11 cellular contexts compared by ENCODE assay signal in the genomic region with DNA sequence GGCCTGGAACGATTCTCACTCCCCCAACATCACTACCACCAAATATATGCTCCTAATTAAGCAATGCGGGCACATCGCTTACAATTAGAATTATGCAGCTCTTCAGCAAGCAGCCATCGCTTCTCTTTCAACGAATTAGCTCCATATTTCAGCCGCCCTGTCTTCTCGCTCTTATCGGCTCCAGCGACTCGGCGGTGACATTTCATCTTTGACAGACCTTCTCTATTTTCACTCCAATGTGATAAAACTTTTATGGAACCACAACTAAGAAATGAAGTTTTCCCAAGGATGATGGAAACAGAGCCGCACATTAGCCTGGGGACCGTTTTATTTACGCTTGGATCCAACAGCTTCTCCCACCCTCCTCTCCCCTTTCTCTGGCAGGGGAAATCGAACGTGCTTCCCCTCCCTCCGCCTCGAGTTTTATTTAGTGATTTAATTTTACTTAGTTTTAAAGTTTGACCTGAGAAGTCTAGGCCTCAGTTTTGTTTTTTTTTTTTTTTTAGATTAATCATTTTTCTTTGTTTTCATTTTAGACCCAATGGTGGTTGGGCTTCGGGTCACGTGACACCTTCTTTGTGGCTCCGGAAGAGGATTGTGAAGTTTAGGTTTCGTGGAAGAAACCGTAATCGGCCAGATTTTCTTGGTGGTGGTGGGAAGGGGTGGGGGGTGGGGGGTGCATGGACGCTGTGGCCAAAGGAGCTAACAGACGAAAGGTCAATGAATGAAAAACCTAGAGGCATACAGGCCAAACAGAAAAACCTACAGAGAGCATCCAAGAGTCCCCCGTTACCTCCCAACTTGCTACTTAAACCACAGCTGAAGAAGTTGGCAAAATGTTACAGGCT. TPM values are rescaled to one million over a fixed set of nuclear protein-coding genes. Genes with fewer than 3 reads are reported as not detected.
A peak's percentile ranks its signal among the peaks of the same experiment; 100 is the strongest.
DNase-seq lines count a peak whose midpoint lies in the region; ATAC-seq and TF ChIP-seq lines count a peak whose summit lies in the region.
"Had no signal": no experiment of that assay in that cellular context is flagged by ENCODE, and none has a peak within 500 bp of the region (broad histone marks: within the 10 kb centered on the region; RNA-seq: fewer than 3 reads in every experiment).

No MANE protein-coding gene starts in this region.

- H3K36me3 ChIP-seq in smooth muscle cell (ENCODE audit: low read depth), result no peaks in the 10 kb centered on the region

- ATAC-seq in GM21825 (IDR thresholded peaks at IDR 0.05; ENCODE audit: unreplicated experiment), result no peak
- ATAC-seq: HCT116 had no signal

- WGBS in smooth muscle cell (ENCODE audit: low lambda C conversion rate), result 26% methylated on average over 27 of the region's 27 CpGs

- H3F3A ChIP-seq in smooth muscle cell (ENCODE audit: low read depth), result peaks cover 30% of the 10 kb centered on the region

- TF ChIP-seq CTCF in glutamatergic neuron (IDR thresholded peaks at IDR 0.05; ENCODE audit: partially characterized antibody, unreplicated experiment) (no peak), smooth muscle cell (IDR thresholded peaks at IDR 0.05; ENCODE audit: borderline replicate concordance, insufficient read depth, poor library complexity, severe bottlenecking) (no peak)

- no peak for TF ChIP-seq EP300 in Ishikawa (IDR thresholded peaks at IDR 0.05; ENCODE audit: borderline replicate concordance)

- peaks cover 22% of the 10 kb centered on the region for H3K27me3 ChIP-seq in smooth muscle cell (ENCODE audit: low read depth)

- H3K36me3 Mint-ChIP-seq in activated CD4-positive, alpha-beta memory T cell treated with anti-CD3 and anti-CD28 coated beads for 36 hours, result peaks cover 2% of the 10 kb centered on the region
- no peaks in the 10 kb centered on the region for H3K36me3 Mint-ChIP-seq in glutamatergic neuron (ENCODE audit: unreplicated experiment)

- peak overlapping the region; percentile 85 for H3K27ac Mint-ChIP-seq in activated CD4-positive, alpha-beta memory T cell treated with anti-CD3 and anti-CD28 coated beads for 36 hours
- H3K27ac Mint-ChIP-seq in glutamatergic neuron (ENCODE audit: unreplicated experiment), result peak overlapping the region; percentile 26

- TF ChIP-seq RAD21 in Ishikawa (IDR thresholded peaks at IDR 0.05; ENCODE audit: low read depth), result no peak

- peaks cover 29% of the 10 kb centered on the region for H3K4me1 Mint-ChIP-seq in activated CD4-positive, alpha-beta memory T cell treated with anti-CD3 and anti-CD28 coated beads for 36 hours (ENCODE audit: low read depth)
- peaks cover 11% of the 10 kb centered on the region for H3K4me1 Mint-ChIP-seq in glutamatergic neuron (ENCODE audit: low read depth, unreplicated experiment)

- CTCF ChIA-PET in activated CD4-positive, alpha-beta memory T cell treated with anti-CD3 and anti-CD28 coated beads for 36 hours (lab: Charles Lee), result interaction anchor here (1.7 to 2.5 kb wide), 2 partner anchors 55 to 240 kb away, joined by 5 to 7 read pairs; no protein-coding TSS in a partner anchor

- intact Hi-C loops in activated CD4-positive, alpha-beta memory T cell treated with anti-CD3 and anti-CD28 coated beads for 36 hours (cut with micrococcal nuclease), result loop anchor here (2.0 kb wide), 1 partner anchor 37 kb away; no protein-coding TSS in a partner anchor

- peak overlapping the region; percentile 44 for H3K9ac ChIP-seq in smooth muscle cell (ENCODE audit: low read depth)

- H3K4me2 ChIP-seq in smooth muscle cell, result peak overlapping the region; percentile 98

- H2AFZ ChIP-seq in smooth muscle cell (ENCODE audit: low read depth), result peak overlapping the region; percentile 35

- peak overlapping the region; percentile 93 for H3K27ac ChIP-seq in smooth muscle cell (ENCODE audit: low read depth)

- peak overlapping the region; percentile 67 for H3K4me3 Mint-ChIP-seq in activated CD4-positive, alpha-beta memory T cell treated with anti-CD3 and anti-CD28 coated beads for 36 hours
- H3K4me3 Mint-ChIP-seq in glutamatergic neuron (ENCODE audit: unreplicated experiment), result peak overlapping the region; percentile 66

- H3K4me3 ChIP-seq in smooth muscle cell, result peak overlapping the region; percentile 25
- H3K4me3 ChIP-seq: mucosa of descending colon had no signal

- no peaks in the 10 kb centered on the region for H3K4me1 ChIP-seq in smooth muscle cell (ENCODE audit: low read depth)

- no peaks in the 10 kb centered on the region for H3K9me3 Mint-ChIP-seq in activated CD4-positive, alpha-beta memory T cell treated with anti-CD3 and anti-CD28 coated beads for 36 hours
- peaks cover 12% of the 10 kb centered on the region for H3K9me3 Mint-ChIP-seq in glutamatergic neuron (ENCODE audit: unreplicated experiment)

- POLR2A ChIA-PET in activated CD4-positive, alpha-beta memory T cell treated with anti-CD3 and anti-CD28 coated beads for 36 hours (lab: Charles Lee), result no interaction called here

- peaks cover 4% of the 10 kb centered on the region for H4K20me1 ChIP-seq in smooth muscle cell (ENCODE audit: low read depth)

- peak; percentile 58 for DNase-seq in activated CD4-positive, alpha-beta memory T cell treated with anti-CD3 and anti-CD28 coated beads for 36 hours
- DNase-seq in glutamatergic neuron, result no peak
- DNase-seq in smooth muscle cell (lab: John Stamatoyannopoulos, UW; ENCODE audit: unreplicated experiment), result no peak
- DNase-seq in RKO (ENCODE audit: low spot score), result no peak
- DNase-seq in mesenteric fat pad (ENCODE audit: low spot score), result no peak
- no peak for DNase-seq in NCI-H1694 (lab: John Stamatoyannopoulos, UW)

- H3K79me2 ChIP-seq in smooth muscle cell (ENCODE audit: low read depth), result peaks cover 9% of the 10 kb centered on the region

- no peaks in the 10 kb centered on the region for H3K9me3 ChIP-seq in smooth muscle cell (replicated peaks; ENCODE audit: low read depth)
- H3K9me3 ChIP-seq: mucosa of descending colon had no signal

- peaks cover 9% of the 10 kb centered on the region for H3K27me3 Mint-ChIP-seq in activated CD4-positive, alpha-beta memory T cell treated with anti-CD3 and anti-CD28 coated beads for 36 hours
- peaks cover 40% of the 10 kb centered on the region for H3K27me3 Mint-ChIP-seq in glutamatergic neuron (ENCODE audit: unreplicated experiment)

TF ChIP-seq in Ishikawa, 13 proteins besides CTCF, POLR2A, EP300 and RAD21:
- TF ChIP-seq USF1 (IDR thresholded peaks at IDR 0.05) (peak; percentile 43), ZBTB7A (IDR thresholded peaks at IDR 0.05; ENCODE audit: low read depth) (no peak)

RNA-seq across cellular contexts. Expression of gene HOXB2, which starts 3.2 kb away (rescaled TPM):
- total RNA-seq in activated CD4-positive, alpha-beta memory T cell treated with anti-CD3 and anti-CD28 coated beads for 36 hours, result 10 to 100 TPM; 13.3 to 16.8 TPM
- total RNA-seq in glutamatergic neuron (ENCODE audit: unreplicated experiment) (12.7 TPM), smooth muscle cell (16.9 and 40.4 TPM in 2 replicates), mesenteric fat pad (19.3 TPM)
- polyA plus RNA-seq in smooth muscle cell, result 26.5 and 35.6 TPM in 2 replicates

RNA-seq across cellular contexts. Expression of gene HOXB1, which starts 17.3 kb away (rescaled TPM):
- not detected for total RNA-seq in activated CD4-positive, alpha-beta memory T cell treated with anti-CD3 and anti-CD28 coated beads for 36 hours
- not detected for total RNA-seq in glutamatergic neuron (ENCODE audit: unreplicated experiment)
- total RNA-seq in smooth muscle cell, result not detected in 2 replicates
- polyA plus RNA-seq in smooth muscle cell, result not detected in 2 replicates
- total RNA-seq in mesenteric fat pad, result not detected
- total RNA-seq: mucosa of descending colon; T-helper 2 cell treated with Interferon-gamma antibody and Interleukin-4, amounts not matched to agents 100 ng/mL and 5 ng/mL, for 36 hours had no signal

RNA-seq across cellular contexts. Expression of gene HOXB4, which starts 30.1 kb away (rescaled TPM):
- total RNA-seq in activated CD4-positive, alpha-beta memory T cell treated with anti-CD3 and anti-CD28 coated beads for 36 hours, result 1 to 10 TPM; 2.3 TPM
- not detected for total RNA-seq in glutamatergic neuron (ENCODE audit: unreplicated experiment)
- total RNA-seq in smooth muscle cell, result 0.72 and 2.6 TPM in 2 replicates
- 0.96 and 1.0 TPM in 2 replicates for polyA plus RNA-seq in smooth muscle cell
- total RNA-seq in mesenteric fat pad, result 5.7 TPM

RNA-seq across cellular contexts. Expression of gene HOXB3, which starts 42.0 kb away (rescaled TPM):
- 1 to 10 TPM; 2.6 TPM for total RNA-seq in activated CD4-positive, alpha-beta memory T cell treated with anti-CD3 and anti-CD28 coated beads for 36 hours
- total RNA-seq in glutamatergic neuron (ENCODE audit: unreplicated experiment), result not detected
- 5.1 and 9.1 TPM in 2 replicates for total RNA-seq in smooth muscle cell
- 2.8 and 4.4 TPM in 2 replicates for polyA plus RNA-seq in smooth muscle cell
- 12.6 TPM for total RNA-seq in mesenteric fat pad

RNA-seq across cellular contexts. Expression of gene HOXB5, which starts 45.5 kb away (rescaled TPM):
- not detected for total RNA-seq in activated CD4-positive, alpha-beta memory T cell treated with anti-CD3 and anti-CD28 coated beads for 36 hours
- not detected for total RNA-seq in glutamatergic neuron (ENCODE audit: unreplicated experiment)
- total RNA-seq in smooth muscle cell, result 0.49 and 0.94 TPM in 2 replicates
- 1.4 and 1.8 TPM in 2 replicates for polyA plus RNA-seq in smooth muscle cell
- total RNA-seq in mesenteric fat pad, result 2.0 TPM
